In genomic region chr5:75340714-75341478, GRCh38 we compare ENCODE assay signal across 1 cellular context.
TF ChIP-seq lines count a peak whose summit lies in the region.

No MANE protein-coding gene starts in this region.

TF ChIP-seq in endothelial cell of umbilical vein, 7 proteins besides CTCF, POLR2A, EP300 and RAD21 (continued from another document):
- TF ChIP-seq MYC (IDR thresholded peaks at IDR 0.05; ENCODE audit: low read depth, low read length): no peak
